Comparison of ENCODE assay signal across 20 cellular contexts in genomic region chr1:28853033-28853742, GRCh38. TPM values are rescaled to one million over a fixed set of nuclear protein-coding genes. Genes with fewer than 3 reads are reported as not detected.
"Had no signal": no experiment of that assay in that cellular context is flagged by ENCODE, and none has a peak within 500 bp of the region (broad histone marks: within the 10 kb centered on the region; RNA-seq: fewer than 3 reads in every experiment).

No MANE protein-coding gene starts in this region.

- DNase-seq: activated CD4-positive, alpha-beta T cell treated with anti-CD3 and anti-CD28 coated beads, Interleukin-2, amount 50 U/mL, for 48 hours; activated CD8-positive, alpha-beta memory T cell treated with anti-CD3 and anti-CD28 coated beads, Interleukin-2, amount 50 U/mL, for 48 hours; activated naive CD4-positive, alpha-beta T cell; activated naive CD8-positive, alpha-beta T cell treated with anti-CD3 and anti-CD28 coated beads for 36 hours; activated T-cell treated with anti-CD3 and anti-CD28 coated beads, Interleukin-2, amount 50 U/mL, for 4 hours; effector memory CD4-positive, alpha-beta T cell; foreskin keratinocyte; kidney; naive B cell; stimulated activated CD4-positive, alpha-beta T cell treated with anti-CD3 and anti-CD28 coated beads, Interleukin-4, amount 100 ng/mL, for 24 hours; stimulated activated naive CD4-positive, alpha-beta T cell treated with Interleukin-2 at 50 U/mL for 16 hours had no signal

- H3K9me3 ChIP-seq: thoracic aorta had no signal

- H3K4me3 ChIP-seq: lung, thoracic aorta had no signal

- ATAC-seq: activated T-cell treated with anti-CD3 and anti-CD28 coated beads, Interleukin-2, amount 50 U/mL, for 4 hours; foreskin keratinocyte; left lobe of liver had no signal

- H3K4me1 ChIP-seq: foreskin keratinocyte had no signal

- H3K36me3 ChIP-seq: thoracic aorta had no signal

- H3K27ac ChIP-seq: foreskin keratinocyte, thoracic aorta had no signal

RNA-seq across cellular contexts. Expression of gene OPRD1, which starts 41.2 kb away (rescaled TPM):
- total RNA-seq: activated CD8-positive, alpha-beta memory T cell treated with anti-CD3 and anti-CD28 coated beads for 36 hours; activated T-cell treated with anti-CD3 and anti-CD28 coated beads, Interleukin-2, amount 50 U/mL, for 4 hours; activated T-helper 2 cell treated with anti-CD3 and anti-CD28 coated beads, Interferon-gamma antibody, Interleukin-2, Interleukin-4, amounts not matched to agents 10 μg/mL and 5 μg/mL and 100 μg/mL, durations not matched to agents 14 hours and 24 hours and 36 hours; dermis microvascular lymphatic vessel endothelial cell; foreskin keratinocyte; kidney; left lobe of liver; mesenteric fat pad; mucosa of gallbladder; thoracic aorta had no signal
- polyA plus RNA-seq: esophagus, foreskin keratinocyte had no signal
